17 cellular contexts compared by ENCODE assay signal in genomic region chr11:114986365-114986764, GRCh38.
DNase-seq lines count a peak whose midpoint lies in the region; ATAC-seq and TF ChIP-seq lines count a peak whose summit lies in the region.
"Had no signal": no experiment of that assay in that cellular context is flagged by ENCODE, and none has a peak within 500 bp of the region (broad histone marks: within the 10 kb centered on the region; RNA-seq: fewer than 3 reads in every experiment).

No MANE protein-coding gene starts in this region.

- no peak for TF ChIP-seq POLR2A in ovary (IDR thresholded peaks at IDR 0.05)

- no peak overlapping the region for H3K4me3 Mint-ChIP-seq in stimulated activated naive CD8-positive, alpha-beta T cell treated with anti-CD3 and anti-CD28 coated beads, Interleukin-15, amount 100 ng/mL, for 72 hours
- H3K4me3 Mint-ChIP-seq in stimulated activated memory B cell treated with anti-CD40 and anti-IgM and Interleukin-4, amounts not matched to agents 10 μg/mL and 1 μg/mL and 100 μg/mL, for 72 hours, result no peak overlapping the region
- H3K4me3 Mint-ChIP-seq: B cell; CD4-positive, alpha-beta T cell; CD8-positive, alpha-beta T cell had no signal

- H3K4me1 ChIP-seq in ovary (ENCODE audit: insufficient read depth) (no peaks in the 10 kb centered on the region), HAP-1 (no peaks in the 10 kb centered on the region)
- H3K4me1 ChIP-seq: A549; BLaER1 treated with 17β-estradiol and CSF1 and Interleukin-3, amounts not matched to agents 10 nM and 100 nM had no signal

- ATAC-seq in stimulated activated naive CD8-positive, alpha-beta T cell treated with anti-CD3 and anti-CD28 coated beads, Interleukin-15, amount 100 ng/mL, for 72 hours, result peak; percentile 35
- no peak for ATAC-seq in stimulated activated naive CD8-positive, alpha-beta T cell treated with anti-CD3 and anti-CD28 coated beads, Interleukin-15, Interleukin-2, amounts not matched to agents 100 U/mL and 50 U/mL, for 24 hours
- ATAC-seq in stimulated activated memory B cell treated with anti-CD40 and anti-IgM and Interleukin-4, amounts not matched to agents 10 μg/mL and 1 μg/mL and 100 μg/mL, for 72 hours, result peak; percentile 3
- ATAC-seq: A549; CD8-positive, alpha-beta T cell had no signal

- no peak overlapping the region for H3K27ac Mint-ChIP-seq in stimulated activated naive CD8-positive, alpha-beta T cell treated with anti-CD3 and anti-CD28 coated beads, Interleukin-15, amount 100 ng/mL, for 72 hours
- no peak overlapping the region for H3K27ac Mint-ChIP-seq in stimulated activated memory B cell treated with anti-CD40 and anti-IgM and Interleukin-4, amounts not matched to agents 10 μg/mL and 1 μg/mL and 100 μg/mL, for 72 hours
- H3K27ac Mint-ChIP-seq: B cell; CD4-positive, alpha-beta T cell; CD8-positive, alpha-beta T cell had no signal

- H3K27me3 Mint-ChIP-seq in stimulated activated naive CD8-positive, alpha-beta T cell treated with anti-CD3 and anti-CD28 coated beads, Interleukin-15, amount 100 ng/mL, for 72 hours, result no peaks in the 10 kb centered on the region
- no peaks in the 10 kb centered on the region for H3K27me3 Mint-ChIP-seq in stimulated activated memory B cell treated with anti-CD40 and anti-IgM and Interleukin-4, amounts not matched to agents 10 μg/mL and 1 μg/mL and 100 μg/mL, for 72 hours
- H3K27me3 Mint-ChIP-seq: B cell; CD4-positive, alpha-beta T cell had no signal

- H3K4me3 ChIP-seq in ovary (no peak overlapping the region), HAP-1 (no peak overlapping the region)
- H3K4me3 ChIP-seq: A549; BLaER1 treated with 17β-estradiol and CSF1 and Interleukin-3, amounts not matched to agents 10 nM and 100 nM had no signal

- no peaks in the 10 kb centered on the region for H3K36me3 Mint-ChIP-seq in stimulated activated memory B cell treated with anti-CD40 and anti-IgM and Interleukin-4, amounts not matched to agents 10 μg/mL and 1 μg/mL and 100 μg/mL, for 72 hours
- H3K36me3 Mint-ChIP-seq: CD8-positive, alpha-beta T cell had no signal

- intact Hi-C loops in ovary (cut with DNase I), result no loop called here

- in situ Hi-C loops in HAP-1 (cut with MboI; ENCODE audit: low sequenced_read_pairs), result no loop called here

- TF ChIP-seq EP300 in ovary (IDR thresholded peaks at IDR 0.05), result no peak

- no peak for DNase-seq in stimulated activated naive CD8-positive, alpha-beta T cell treated with anti-CD3 and anti-CD28 coated beads, Interleukin-15, amount 100 ng/mL, for 72 hours
- no peak for DNase-seq in stimulated activated naive CD8-positive, alpha-beta T cell treated with anti-CD3 and anti-CD28 coated beads, Interleukin-15, Interleukin-2, amounts not matched to agents 100 U/mL and 50 U/mL, for 24 hours
- DNase-seq in ovary (no peak), HAP-1 (ENCODE audit: low spot score in 2 of 2) (no peak)
- DNase-seq: AML-193; Caco-2; Calu3; CD4-positive, alpha-beta T cell; CD8-positive, alpha-beta T cell; DMS79 treated with DMSO at 0.1 percent for 48 hours; GF-D8 had no signal

- no peaks in the 10 kb centered on the region for H3K4me1 Mint-ChIP-seq in stimulated activated naive CD8-positive, alpha-beta T cell treated with anti-CD3 and anti-CD28 coated beads, Interleukin-15, amount 100 ng/mL, for 72 hours
- H3K4me1 Mint-ChIP-seq in stimulated activated memory B cell treated with anti-CD40 and anti-IgM and Interleukin-4, amounts not matched to agents 10 μg/mL and 1 μg/mL and 100 μg/mL, for 72 hours, result no peaks in the 10 kb centered on the region
- H3K4me1 Mint-ChIP-seq: B cell had no signal

- no peak overlapping the region for H3K27ac ChIP-seq in ovary
- H3K27ac ChIP-seq: 22Rv1; A549; BLaER1 treated with 17β-estradiol and CSF1 and Interleukin-3, amounts not matched to agents 10 nM and 100 nM; C4-2B had no signal

- H3K9me3 ChIP-seq in ovary (no peaks in the 10 kb centered on the region), HAP-1 (no peaks in the 10 kb centered on the region)
- H3K9me3 ChIP-seq: A549; BLaER1 treated with 17β-estradiol and CSF1 and Interleukin-3, amounts not matched to agents 10 nM and 100 nM; Caco-2 had no signal

- H3K36me3 ChIP-seq in ovary, result no peaks in the 10 kb centered on the region
- H3K36me3 ChIP-seq in HAP-1 (replicated peaks), result no peaks in the 10 kb centered on the region
- H3K36me3 ChIP-seq: BLaER1 treated with 17β-estradiol and CSF1 and Interleukin-3, amounts not matched to agents 10 nM and 100 nM had no signal

- H3K27me3 ChIP-seq in ovary (no peaks in the 10 kb centered on the region), HAP-1 (ENCODE audit: low read depth) (no peaks in the 10 kb centered on the region)
- H3K27me3 ChIP-seq: BLaER1 treated with 17β-estradiol and CSF1 and Interleukin-3, amounts not matched to agents 10 nM and 100 nM had no signal

- no peak for TF ChIP-seq CTCF in ovary (IDR thresholded peaks at IDR 0.05)

- WGBS in ovary, 3 donors, result 65 to 73% (median 66%) methylated on average over 6 of the region's 6 CpGs

- no peaks in the 10 kb centered on the region for H3K9me3 Mint-ChIP-seq in stimulated activated naive CD8-positive, alpha-beta T cell treated with anti-CD3 and anti-CD28 coated beads, Interleukin-15, amount 100 ng/mL, for 72 hours
- H3K9me3 Mint-ChIP-seq in stimulated activated memory B cell treated with anti-CD40 and anti-IgM and Interleukin-4, amounts not matched to agents 10 μg/mL and 1 μg/mL and 100 μg/mL, for 72 hours, result no peaks in the 10 kb centered on the region
- H3K9me3 Mint-ChIP-seq: CD4-positive, alpha-beta T cell; CD8-positive, alpha-beta T cell had no signal
